ENCODE assay signal across 1 cellular context in genomic region chr3:97235611-97236315, GRCh38.
TF ChIP-seq lines count a peak whose summit lies in the region.

No MANE protein-coding gene starts in this region.

TF ChIP-seq in GM23338, 12 proteins besides CTCF, POLR2A, EP300 and RAD21 (continued from another document):
- TF ChIP-seq, protein P1, sequence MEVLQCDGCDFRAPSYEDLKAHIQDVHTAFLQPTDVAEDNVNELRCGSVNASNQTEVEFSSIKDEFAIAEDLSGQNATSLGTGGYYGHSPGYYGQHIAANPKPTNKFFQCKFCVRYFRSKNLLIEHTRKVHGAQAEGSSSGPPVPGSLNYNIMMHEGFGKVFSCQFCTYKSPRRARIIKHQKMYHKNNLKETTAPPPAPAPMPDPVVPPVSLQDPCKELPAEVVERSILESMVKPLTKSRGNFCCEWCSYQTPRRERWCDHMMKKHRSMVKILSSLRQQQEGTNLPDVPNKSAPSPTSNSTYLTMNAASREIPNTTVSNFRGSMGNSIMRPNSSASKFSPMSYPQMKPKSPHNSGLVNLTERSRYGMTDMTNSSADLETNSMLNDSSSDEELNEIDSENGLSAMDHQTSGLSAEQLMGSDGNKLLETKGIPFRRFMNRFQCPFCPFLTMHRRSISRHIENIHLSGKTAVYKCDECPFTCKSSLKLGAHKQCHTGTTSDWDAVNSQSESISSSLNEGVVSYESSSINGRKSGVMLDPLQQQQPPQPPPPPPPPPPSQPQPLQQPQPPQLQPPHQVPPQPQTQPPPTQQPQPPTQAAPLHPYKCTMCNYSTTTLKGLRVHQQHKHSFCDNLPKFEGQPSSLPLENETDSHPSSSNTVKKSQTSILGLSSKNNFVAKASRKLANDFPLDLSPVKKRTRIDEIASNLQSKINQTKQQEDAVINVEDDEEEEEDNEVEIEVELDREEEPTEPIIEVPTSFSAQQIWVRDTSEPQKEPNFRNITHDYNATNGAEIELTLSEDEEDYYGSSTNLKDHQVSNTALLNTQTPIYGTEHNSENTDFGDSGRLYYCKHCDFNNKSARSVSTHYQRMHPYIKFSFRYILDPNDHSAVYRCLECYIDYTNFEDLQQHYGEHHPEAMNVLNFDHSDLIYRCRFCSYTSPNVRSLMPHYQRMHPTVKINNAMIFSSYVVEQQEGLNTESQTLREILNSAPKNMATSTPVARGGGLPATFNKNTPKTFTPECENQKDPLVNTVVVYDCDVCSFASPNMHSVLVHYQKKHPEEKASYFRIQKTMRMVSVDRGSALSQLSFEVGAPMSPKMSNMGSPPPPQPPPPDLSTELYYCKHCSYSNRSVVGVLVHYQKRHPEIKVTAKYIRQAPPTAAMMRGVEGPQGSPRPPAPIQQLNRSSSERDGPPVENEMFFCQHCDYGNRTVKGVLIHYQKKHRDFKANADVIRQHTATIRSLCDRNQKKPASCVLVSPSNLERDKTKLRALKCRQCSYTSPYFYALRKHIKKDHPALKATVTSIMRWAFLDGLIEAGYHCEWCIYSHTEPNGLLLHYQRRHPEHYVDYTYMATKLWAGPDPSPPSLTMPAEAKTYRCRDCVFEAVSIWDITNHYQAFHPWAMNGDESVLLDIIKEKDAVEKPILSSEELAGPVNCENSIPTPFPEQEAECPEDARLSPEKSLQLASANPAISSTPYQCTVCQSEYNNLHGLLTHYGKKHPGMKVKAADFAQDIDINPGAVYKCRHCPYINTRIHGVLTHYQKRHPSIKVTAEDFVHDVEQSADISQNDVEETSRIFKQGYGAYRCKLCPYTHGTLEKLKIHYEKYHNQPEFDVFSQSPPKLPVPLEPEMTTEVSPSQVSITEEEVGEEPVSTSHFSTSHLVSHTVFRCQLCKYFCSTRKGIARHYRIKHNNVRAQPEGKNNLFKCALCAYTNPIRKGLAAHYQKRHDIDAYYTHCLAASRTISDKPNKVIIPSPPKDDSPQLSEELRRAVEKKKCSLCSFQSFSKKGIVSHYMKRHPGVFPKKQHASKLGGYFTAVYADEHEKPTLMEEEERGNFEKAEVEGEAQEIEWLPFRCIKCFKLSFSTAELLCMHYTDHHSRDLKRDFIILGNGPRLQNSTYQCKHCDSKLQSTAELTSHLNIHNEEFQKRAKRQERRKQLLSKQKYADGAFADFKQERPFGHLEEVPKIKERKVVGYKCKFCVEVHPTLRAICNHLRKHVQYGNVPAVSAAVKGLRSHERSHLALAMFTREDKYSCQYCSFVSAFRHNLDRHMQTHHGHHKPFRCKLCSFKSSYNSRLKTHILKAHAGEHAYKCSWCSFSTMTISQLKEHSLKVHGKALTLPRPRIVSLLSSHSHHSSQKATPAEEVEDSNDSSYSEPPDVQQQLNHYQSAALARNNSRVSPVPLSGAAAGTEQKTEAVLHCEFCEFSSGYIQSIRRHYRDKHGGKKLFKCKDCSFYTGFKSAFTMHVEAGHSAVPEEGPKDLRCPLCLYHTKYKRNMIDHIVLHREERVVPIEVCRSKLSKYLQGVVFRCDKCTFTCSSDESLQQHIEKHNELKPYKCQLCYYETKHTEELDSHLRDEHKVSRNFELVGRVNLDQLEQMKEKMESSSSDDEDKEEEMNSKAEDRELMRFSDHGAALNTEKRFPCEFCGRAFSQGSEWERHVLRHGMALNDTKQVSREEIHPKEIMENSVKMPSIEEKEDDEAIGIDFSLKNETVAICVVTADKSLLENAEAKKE (CRISPR knock-in tag; IDR thresholded peaks at IDR 0.05), result no peak
- TF ChIP-seq EZH2 (IDR thresholded peaks at IDR 0.05; ENCODE audit: low read depth, unreplicated experiment) (no peak), CREB1 (CRISPR knock-in tag; IDR thresholded peaks at IDR 0.05; ENCODE audit: low read depth) (no peak), JUNB (IDR thresholded peaks at IDR 0.05; ENCODE audit: unreplicated experiment) (no peak), POLR2AphosphoS5 (IDR thresholded peaks at IDR 0.05; ENCODE audit: low read depth) (no peak), REST (IDR thresholded peaks at IDR 0.05; ENCODE audit: unreplicated experiment) (no peak), ETS1 (IDR thresholded peaks at IDR 0.05) (no peak)
